Comparison of ENCODE assay signal across 13 cellular contexts in genomic region chr1:221709854-221710253, GRCh38. TPM values are rescaled to one million over a fixed set of nuclear protein-coding genes. Genes with fewer than 3 reads are reported as not detected.
DNase-seq lines count a peak whose midpoint lies in the region; ATAC-seq, FAIRE-seq and TF ChIP-seq lines count a peak whose summit lies in the region.
"Had no signal": no experiment of that assay in that cellular context is flagged by ENCODE, and none has a peak within 500 bp of the region (broad histone marks: within the 10 kb centered on the region; RNA-seq: fewer than 3 reads in every experiment).

No MANE protein-coding gene starts in this region.

- no peak for TF ChIP-seq CTCF in liver (IDR thresholded peaks at IDR 0.05; ENCODE audit: low read depth, low read length, missing input control)

- no peaks in the 10 kb centered on the region for H3K27me3 ChIP-seq in liver (ENCODE audit: control insufficient read depth in 4 of 4, insufficient read depth in 4 of 4, low read length in 3 of 4)
- H3K27me3 ChIP-seq: colonic mucosa had no signal

- peaks cover 37 to 52% of the 10 kb centered on the region in 2 donors for H3K36me3 Mint-ChIP-seq in stimulated activated naive B cell treated with anti-CD40 and anti-IgM and Interleukin-4, amounts not matched to agents 10 μg/mL and 1 μg/mL and 100 μg/mL, for 72 hours

- H3K9me3 ChIP-seq in liver (ENCODE audit: control insufficient read depth in 4 of 4, low read length in 3 of 4) = no peaks in the 10 kb centered on the region
- H3K9me3 ChIP-seq: colonic mucosa had no signal

- H3K4me3 ChIP-seq in liver (ENCODE audit: low read depth in 1 of 3, low read length in 3 of 3) = no peak overlapping the region
- H3K4me3 ChIP-seq: colonic mucosa had no signal

- peaks cover 45 to 59% of the 10 kb centered on the region in 2 donors for H3K4me1 Mint-ChIP-seq in stimulated activated naive B cell treated with anti-CD40 and anti-IgM and Interleukin-4, amounts not matched to agents 10 μg/mL and 1 μg/mL and 100 μg/mL, for 72 hours

- no peaks in the 10 kb centered on the region for H3K27me3 Mint-ChIP-seq in stimulated activated naive B cell treated with anti-CD40 and anti-IgM and Interleukin-4, amounts not matched to agents 10 μg/mL and 1 μg/mL and 100 μg/mL, for 72 hours
- H3K27me3 Mint-ChIP-seq: T-cell had no signal

- peak; percentile 51 for FAIRE-seq in GM12892 (lab: Jason Lieb, UNC)
- FAIRE-seq: H54 had no signal

- H3K36me3 ChIP-seq in liver (ENCODE audit: control insufficient read depth in 4 of 4, insufficient read depth in 3 of 4, low read depth in 1 of 4, low read length in 3 of 4) = peaks cover 2 to 11% (median 7%) of the 10 kb centered on the region in 4 donors
- H3K36me3 ChIP-seq: colonic mucosa had no signal

- no peak for DNase-seq in GM12892 (ENCODE audit: insufficient read length)
- no peak for DNase-seq in stimulated activated naive B cell treated with anti-CD40 and anti-IgM and Interleukin-4, amounts not matched to agents 10 μg/mL and 1 μg/mL and 100 μg/mL, for 72 hours
- DNase-seq in ureter (ENCODE audit: low spot score) = no peak
- no peak for DNase-seq in cortex of kidney (lab: John Stamatoyannopoulos, UW)
- DNase-seq: activated T-cell treated with anti-CD3 and anti-CD28 coated beads, Interleukin-2, amount 50 U/mL, for 48 hours; colonic mucosa; PC-3; stimulated activated CD4-positive, alpha-beta T cell treated with anti-CD3 and anti-CD28 coated beads, Interleukin-2, amount 100 ng/mL, for 24 hours had no signal

- TF ChIP-seq POLR2A in GM12892 (IDR thresholded peaks at IDR 0.05; ENCODE audit: low read depth, low read length) (no peak), GM18505 (IDR thresholded peaks at IDR 0.05; ENCODE audit: borderline replicate concordance, extremely low read depth, insufficient read depth, insufficient read length) (no peak)

- H3K4me3 Mint-ChIP-seq in stimulated activated naive B cell treated with anti-CD40 and anti-IgM and Interleukin-4, amounts not matched to agents 10 μg/mL and 1 μg/mL and 100 μg/mL, for 72 hours = no peak overlapping the region
- H3K4me3 Mint-ChIP-seq: T-cell had no signal

- H3K27ac ChIP-seq in angular gyrus (ENCODE audit: low read depth, low read length) (peak overlapping the region; percentile 91), liver (ENCODE audit: low read depth in 1 of 2, low read length in 2 of 2) (peak overlapping the region; percentile 56 to 65)
- H3K27ac ChIP-seq: colonic mucosa had no signal

- H3K9me3 Mint-ChIP-seq in stimulated activated naive B cell treated with anti-CD40 and anti-IgM and Interleukin-4, amounts not matched to agents 10 μg/mL and 1 μg/mL and 100 μg/mL, for 72 hours = peaks cover 0 to 7% of the 10 kb centered on the region in 2 donors
- H3K9me3 Mint-ChIP-seq: T-cell had no signal

- H3K9ac ChIP-seq in liver (ENCODE audit: low read depth in 1 of 2, low read length in 2 of 2) = no peak overlapping the region

- H3K4me1 ChIP-seq in liver (ENCODE audit: control insufficient read depth in 4 of 4, insufficient read depth in 4 of 4, low read length in 3 of 4) = peaks cover 17 to 61% (median 36%) of the 10 kb centered on the region in 4 donors

- no peak for ATAC-seq in stimulated activated naive B cell treated with anti-CD40 and anti-IgM and Interleukin-4, amounts not matched to agents 10 μg/mL and 1 μg/mL and 100 μg/mL, for 72 hours (replicated peaks)
- no peak for ATAC-seq in GM18505 (IDR thresholded peaks at IDR 0.05; ENCODE audit: unreplicated experiment)
- ATAC-seq: PC-3 had no signal

- TF ChIP-seq RAD21 in liver (IDR thresholded peaks at IDR 0.05) = no peak

- peak overlapping the region; percentile 91 for H3K27ac Mint-ChIP-seq in stimulated activated naive B cell treated with anti-CD40 and anti-IgM and Interleukin-4, amounts not matched to agents 10 μg/mL and 1 μg/mL and 100 μg/mL, for 72 hours

- 74% methylated on average over 3 of the region's 3 CpGs for WGBS in liver

TF ChIP-seq in liver, 16 proteins besides CTCF, POLR2A, EP300 and RAD21:
- no peak for TF ChIP-seq MAX (IDR thresholded peaks at IDR 0.05)
- no peak for TF ChIP-seq RXRA (IDR thresholded peaks at IDR 0.05)
- TF ChIP-seq TAF1 (conservative IDR thresholded peaks at IDR 0.05) = no peak
- no peak for TF ChIP-seq FOXA2 (IDR thresholded peaks at IDR 0.05)
- TF ChIP-seq ZBTB33 (IDR thresholded peaks at IDR 0.05) = no peak
- no peak for TF ChIP-seq NR2F2 (IDR thresholded peaks at IDR 0.05)
- TF ChIP-seq HNF4A (conservative IDR thresholded peaks at IDR 0.05) = no peak
- no peak for TF ChIP-seq ATF3 (IDR thresholded peaks at IDR 0.05)
- TF ChIP-seq JUND (IDR thresholded peaks at IDR 0.05) = no peak
- TF ChIP-seq FOXA1 (IDR thresholded peaks at IDR 0.05) = no peak
- no peak for TF ChIP-seq YY1 (IDR thresholded peaks at IDR 0.05)

RNA-seq across cellular contexts. Expression of gene DUSP10, which starts 32.0 kb away (rescaled TPM):
- polyA plus RNA-seq in GM12892 (2012; ENCODE audit: missing spikeins) = 14.6 TPM
- total RNA-seq in liver = 10 to 100 TPM in 1 of 2 donors, 1 to 10 TPM in 1; 6.7 to 15.4 TPM
- polyA plus RNA-seq in liver = 10 to 100 TPM in 1 of 2 donors, 1 to 10 TPM in 1; 8.0 to 13.4 TPM
- 5.0 TPM for total RNA-seq in ureter
